Comparison of ENCODE assay signal across 1 cellular context in the genomic region with DNA sequence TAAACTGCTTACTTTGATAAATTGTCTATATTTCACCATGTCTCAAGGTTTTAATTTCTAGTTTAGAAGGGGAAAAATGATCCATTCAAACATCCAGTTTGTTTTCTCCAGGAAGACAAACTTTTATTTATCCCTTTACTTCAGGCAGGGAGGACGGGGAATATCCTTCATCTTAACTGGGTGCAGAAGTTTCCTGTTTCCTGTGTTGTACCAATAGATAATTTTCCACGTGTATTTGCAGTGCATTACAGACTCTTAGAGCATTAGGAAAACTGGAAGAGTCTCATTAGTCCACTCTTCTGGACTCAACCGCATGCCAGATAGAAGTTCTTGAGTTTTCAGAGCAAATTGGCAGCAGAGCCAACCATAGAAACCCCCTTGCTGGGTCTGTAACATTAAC.
TF ChIP-seq lines count a peak whose summit lies in the region.

No MANE protein-coding gene starts in this region.

TF ChIP-seq in HepG2, 621 proteins besides CTCF, POLR2A, EP300 and RAD21 (continued from another document):
- TF ChIP-seq, protein P1, sequence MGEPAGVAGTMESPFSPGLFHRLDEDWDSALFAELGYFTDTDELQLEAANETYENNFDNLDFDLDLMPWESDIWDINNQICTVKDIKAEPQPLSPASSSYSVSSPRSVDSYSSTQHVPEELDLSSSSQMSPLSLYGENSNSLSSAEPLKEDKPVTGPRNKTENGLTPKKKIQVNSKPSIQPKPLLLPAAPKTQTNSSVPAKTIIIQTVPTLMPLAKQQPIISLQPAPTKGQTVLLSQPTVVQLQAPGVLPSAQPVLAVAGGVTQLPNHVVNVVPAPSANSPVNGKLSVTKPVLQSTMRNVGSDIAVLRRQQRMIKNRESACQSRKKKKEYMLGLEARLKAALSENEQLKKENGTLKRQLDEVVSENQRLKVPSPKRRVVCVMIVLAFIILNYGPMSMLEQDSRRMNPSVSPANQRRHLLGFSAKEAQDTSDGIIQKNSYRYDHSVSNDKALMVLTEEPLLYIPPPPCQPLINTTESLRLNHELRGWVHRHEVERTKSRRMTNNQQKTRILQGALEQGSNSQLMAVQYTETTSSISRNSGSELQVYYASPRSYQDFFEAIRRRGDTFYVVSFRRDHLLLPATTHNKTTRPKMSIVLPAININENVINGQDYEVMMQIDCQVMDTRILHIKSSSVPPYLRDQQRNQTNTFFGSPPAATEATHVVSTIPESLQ (CRISPR knock-in tag; conservative IDR thresholded peaks at IDR 0.05): no peak
- TF ChIP-seq ZNF33A (CRISPR knock-in tag; IDR thresholded peaks at IDR 0.05; ENCODE audit: borderline replicate concordance) (no peak), ZNF674 (CRISPR knock-in tag; IDR thresholded peaks at IDR 0.05; ENCODE audit: low read depth) (no peak), ZSCAN22 (CRISPR knock-in tag; IDR thresholded peaks at IDR 0.05) (no peak), SMARCE1 (IDR thresholded peaks at IDR 0.05; ENCODE audit: borderline replicate concordance) (no peak), ATF7-NPFF (CRISPR knock-in tag; IDR thresholded peaks at IDR 0.05; ENCODE audit: low read depth) (no peak)
